ENCODE assay signal across 1 cellular context in genomic region chr17:19756551-19756950, GRCh38.
TF ChIP-seq lines count a peak whose summit lies in the region.

No MANE protein-coding gene starts in this region.

TF ChIP-seq in A549, 52 proteins besides CTCF, POLR2A, EP300 and RAD21 (continued from another document):
- TF ChIP-seq PBX3 (IDR thresholded peaks at IDR 0.05), result no peak
TF ChIP-seq in A549: peak in this region for 0.
